In the genomic region with DNA sequence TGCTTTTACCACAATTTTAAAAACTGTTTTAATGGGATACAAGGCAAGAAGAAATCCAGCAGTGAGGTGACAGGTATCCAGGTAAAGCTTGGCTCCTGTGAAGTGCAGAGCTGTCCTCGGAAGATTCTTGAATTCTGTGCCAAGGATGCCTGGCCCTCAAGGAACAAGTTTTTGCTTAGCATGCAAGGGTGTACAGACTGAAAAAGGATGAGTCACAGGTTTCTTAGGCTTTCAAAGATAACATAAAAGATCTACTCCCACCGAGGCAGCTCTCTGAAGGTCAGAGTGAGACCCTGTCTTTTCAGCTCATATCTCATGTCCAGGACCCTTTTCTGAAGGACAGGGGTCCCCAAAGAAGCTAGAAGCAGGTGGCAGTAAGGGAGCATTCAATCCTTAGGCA, we compare ENCODE assay signal across 18 cellular contexts.
"Had no signal": no experiment of that assay in that cellular context is flagged by ENCODE, and none has a peak within 500 bp of the region (broad histone marks: within the 10 kb centered on the region; RNA-seq: fewer than 3 reads in every experiment).

No MANE protein-coding gene starts in this region.

- H3K27me3 ChIP-seq: adrenal gland, hepatocyte, right atrium auricular region had no signal

- H3K4me1 ChIP-seq: lower lobe of right lung, right atrium auricular region had no signal

- DNase-seq: activated CD4-positive, alpha-beta T cell treated with anti-CD3 and anti-CD28 coated beads for 48 hours; activated CD8-positive, alpha-beta memory T cell treated with anti-CD3 and anti-CD28 coated beads for 24 hours; activated naive CD4-positive, alpha-beta T cell treated with anti-CD3 and anti-CD28 coated beads for 36 hours; adrenal gland; effector CD4-positive, alpha-beta T cell; left cardiac atrium; lower lobe of right lung; naive B cell; posterior cingulate gyrus; SW 1271; trophoblast cell; WERI-Rb-1 had no signal

- H3K4me3 ChIP-seq: adrenal gland, coronary artery, hepatocyte, lower lobe of right lung, right atrium auricular region, skin epidermis had no signal

- H2AFZ ChIP-seq: hepatocyte had no signal

- H3K27me3 Mint-ChIP-seq: naive B cell had no signal

- H3K4me3 Mint-ChIP-seq: activated naive CD4-positive, alpha-beta T cell treated with anti-CD3 and anti-CD28 coated beads for 36 hours; stimulated activated effector memory CD8-positive, alpha-beta T cell treated with anti-CD3 and anti-CD28 coated beads, Interleukin-12 subunit alpha, Interleukin-12 subunit beta, amount 100 ng/mL, for 72 hours; T-helper 2 cell treated with Interferon-gamma antibody and Interleukin-4, amounts not matched to agents 5 μg/mL and 100 μg/mL, for 36 hours had no signal

- H3K27ac Mint-ChIP-seq: activated naive CD4-positive, alpha-beta T cell treated with anti-CD3 and anti-CD28 coated beads for 36 hours; stimulated activated effector memory CD8-positive, alpha-beta T cell treated with anti-CD3 and anti-CD28 coated beads, Interleukin-12 subunit alpha, Interleukin-12 subunit beta, amount 100 ng/mL, for 72 hours; T-helper 2 cell treated with Interferon-gamma antibody and Interleukin-4, amounts not matched to agents 5 μg/mL and 100 μg/mL, for 36 hours had no signal

- H3K27ac ChIP-seq: coronary artery, hepatocyte, lower lobe of right lung, right atrium auricular region, skin epidermis, WERI-Rb-1 had no signal

- H3K4me2 ChIP-seq: hepatocyte had no signal

- H3K9me3 ChIP-seq: adrenal gland, lower lobe of right lung had no signal
